21 cellular contexts compared by ENCODE assay signal in genomic region chr5:128826290-128826689, GRCh38.
"Had no signal": no experiment of that assay in that cellular context is flagged by ENCODE, and none has a peak within 500 bp of the region (broad histone marks: within the 10 kb centered on the region; RNA-seq: fewer than 3 reads in every experiment).

No MANE protein-coding gene starts in this region.

- H3K27ac ChIP-seq: coronary artery, spleen, thoracic aorta, upper lobe of right lung had no signal

- DNase-seq: activated CD4-positive, alpha-beta T cell treated with anti-CD3 and anti-CD28 coated beads, Interleukin-2, amount 10 ng/mL, durations not matched to agents 7 days and 5 days; activated CD8-positive, alpha-beta memory T cell treated with anti-CD3 and anti-CD28 coated beads, Interleukin-2, amount 50 U/mL, for 4 hours; activated effector memory CD4-positive, alpha-beta T cell treated with Interleukin-2 at 50 U/mL for 16 hours; activated naive CD4-positive, alpha-beta T cell treated with anti-CD3 and anti-CD28 coated beads, Interleukin-2, amount 10 ng/mL, durations not matched to agents 7 days and 5 days; activated naive CD8-positive, alpha-beta T cell treated with anti-CD3 and anti-CD28 coated beads, Interleukin-2, amount 50 U/mL, for 24 hours; activated T-cell treated with anti-CD3 and anti-CD28 coated beads, Interleukin-2, amount 50 U/mL, for 48 hours; anterior cingulate cortex; hypothalamus; islet precursor cell; left colon; midbrain; spleen; stimulated activated naive B cell treated with anti-CD40 and anti-IgM and Interleukin-4, amounts not matched to agents 10 μg/mL and 1 μg/mL and 100 μg/mL, for 72 hours; T1000; upper lobe of right lung had no signal

- H3K27me3 ChIP-seq: spleen, upper lobe of right lung had no signal

- H3K4me1 ChIP-seq: spleen, upper lobe of right lung had no signal

- H3K4me3 ChIP-seq: coronary artery, lung, spleen, thoracic aorta, upper lobe of right lung had no signal

- H3K36me3 ChIP-seq: spleen, thoracic aorta, upper lobe of right lung had no signal

- FAIRE-seq: endometrium, frontal cortex had no signal

- H3K9me3 ChIP-seq: thoracic aorta, upper lobe of right lung had no signal

- ATAC-seq: activated CD4-positive, CD25-positive, alpha-beta regulatory T cell treated with anti-CD3 and anti-CD28 coated beads, Interleukin-2, amount 50 U/mL, for 24 hours; activated naive CD8-positive, alpha-beta T cell treated with anti-CD3 and anti-CD28 coated beads, Interleukin-2, amount 50 U/mL, for 24 hours; left colon; stimulated activated naive B cell treated with anti-CD40 and anti-IgM and Interleukin-4, amounts not matched to agents 10 μg/mL and 1 μg/mL and 100 μg/mL, for 72 hours; upper lobe of right lung had no signal
